1 cellular context compared by ENCODE assay signal in the genomic region with DNA sequence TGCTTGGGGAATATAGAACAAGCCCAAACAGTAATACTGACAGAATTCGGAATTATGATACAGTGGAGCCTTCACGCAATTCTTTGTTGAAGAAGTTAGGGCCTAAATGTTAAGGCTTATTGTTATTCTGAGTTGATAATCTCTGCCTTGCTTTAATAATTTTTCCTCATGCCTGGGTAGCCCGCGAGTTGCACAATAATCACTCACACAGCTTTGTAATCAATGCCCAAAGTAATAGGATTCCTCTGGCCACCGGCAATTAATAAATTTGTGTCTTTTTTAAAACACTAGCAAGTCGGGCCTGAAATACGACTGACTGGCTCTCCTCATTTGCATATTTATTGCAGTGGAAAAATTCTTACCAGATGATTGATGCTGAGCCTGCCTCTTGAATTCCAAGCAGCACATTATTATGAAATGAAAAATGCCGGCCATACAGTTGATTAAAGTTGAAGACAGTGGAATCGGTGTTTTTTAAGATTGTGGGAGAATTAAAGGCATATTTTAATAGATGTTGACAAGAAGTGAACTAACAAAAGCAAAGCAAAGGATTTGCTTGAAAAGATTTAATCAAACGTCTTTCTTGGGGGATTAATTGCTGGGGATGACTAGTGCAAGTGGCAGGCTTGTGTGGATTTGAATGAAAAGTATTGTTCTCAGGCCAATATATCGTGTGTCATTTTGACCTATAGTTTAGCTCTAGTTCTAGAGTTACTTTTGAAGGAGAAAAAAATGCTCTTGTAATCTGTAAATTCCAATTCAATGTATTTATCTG.
TF ChIP-seq lines count a peak whose summit lies in the region.

No MANE protein-coding gene starts in this region.

TF ChIP-seq in HepG2, 621 proteins besides CTCF, POLR2A, EP300 and RAD21:
- no peak for TF ChIP-seq SP1 (IDR thresholded peaks at IDR 0.05)
- no peak for TF ChIP-seq SP1 (CRISPR knock-in tag; IDR thresholded peaks at IDR 0.05)
- no peak for TF ChIP-seq FOXA1 (IDR thresholded peaks at IDR 0.05)
- TF ChIP-seq FOXA1 (CRISPR knock-in tag; IDR thresholded peaks at IDR 0.05), result no peak
- peak; percentile 30; the same call in 1 of the 2 replicates for TF ChIP-seq CEBPB (IDR thresholded peaks at IDR 0.05; ENCODE audit: borderline replicate concordance, low read depth, low read length)
- TF ChIP-seq TCF7L2 (IDR thresholded peaks at IDR 0.05; ENCODE audit: low read depth, low read length), result no peak
- TF ChIP-seq PTBP1 (IDR thresholded peaks at IDR 0.05; ENCODE audit: low read depth, low read length, poor library complexity, severe bottlenecking), result no peak
- no peak for TF ChIP-seq ZNF275 (CRISPR knock-in tag; IDR thresholded peaks at IDR 0.05; ENCODE audit: borderline replicate concordance)
TF ChIP-seq in HepG2: peak in this region for 1.
